In genomic region chrX:65997978-65998717, GRCh38 we compare ENCODE assay signal across 1 cellular context.
A peak's percentile ranks its signal among the peaks of the same experiment; 100 is the strongest.
TF ChIP-seq lines count a peak whose summit lies in the region.

No MANE protein-coding gene starts in this region.

TF ChIP-seq in K562, 482 proteins besides CTCF, POLR2A, EP300 and RAD21 (continued from another document):
- peak; percentile 97 for TF ChIP-seq THRA (IDR thresholded peaks at IDR 0.05)
- TF ChIP-seq PKNOX1 (IDR thresholded peaks at IDR 0.05): peak; percentile 73
- peak; percentile 79 for TF ChIP-seq ZNF12 (CRISPR knock-in tag; IDR thresholded peaks at IDR 0.05)
- 0 out of 2 replicates have a peak, but pooled peaks have one; percentile 61 for TF ChIP-seq RUNX1 (IDR thresholded peaks at IDR 0.05; ENCODE audit: low read depth)
- no peak for TF ChIP-seq SIN3A (IDR thresholded peaks at IDR 0.05; ENCODE audit: borderline replicate concordance in 2 of 2, control insufficient read depth in 1 of 2, low read depth in 2 of 2, low read length in 2 of 2)
- peak; percentile 68; the same call in 1 of the 2 replicates for TF ChIP-seq MEF2D (tag; conservative IDR thresholded peaks at IDR 0.05; ENCODE audit: low read depth)
- peak; percentile 81 for TF ChIP-seq JUND (IDR thresholded peaks at IDR 0.05; ENCODE audit: borderline replicate concordance, low read depth, low read length)
- peak; percentile 71; the same call in 2 of the 3 replicates for TF ChIP-seq JUND (tag; IDR thresholded peaks at IDR 0.05; ENCODE audit: borderline replicate concordance, low read depth, low read length)
- peak; percentile 61; the same call in 1 of the 2 replicates for TF ChIP-seq AFF4 (CRISPR knock-in tag; IDR thresholded peaks at IDR 0.05)
- no peak for TF ChIP-seq ZNF140 (CRISPR knock-in tag; IDR thresholded peaks at IDR 0.05)
- TF ChIP-seq ZNF639 (CRISPR knock-in tag; conservative IDR thresholded peaks at IDR 0.05 in 1 of 2, IDR thresholded peaks at IDR 0.05 in 1 of 2): peak in 1 of 2 experiments; percentile 55; a peak in 2 of 4 replicates
- TF ChIP-seq ZNF764 (CRISPR knock-in tag; IDR thresholded peaks at IDR 0.05; ENCODE audit: low read depth): no peak
- TF ChIP-seq ZBED1 (IDR thresholded peaks at IDR 0.05): 0 out of 2 replicates have a peak, but pooled peaks have one; percentile 71
- peak; percentile 79 for TF ChIP-seq NEUROD1 (IDR thresholded peaks at IDR 0.05; ENCODE audit: borderline replicate concordance, low read depth, low read length, partially characterized antibody)
- TF ChIP-seq ZBTB8A (IDR thresholded peaks at IDR 0.05; ENCODE audit: partially characterized antibody): no peak
- 0 out of 2 replicates have a peak, but pooled peaks have one; percentile 6 for TF ChIP-seq GMEB1 (CRISPR knock-in tag; IDR thresholded peaks at IDR 0.05)
- no peak for TF ChIP-seq ZNF785 (CRISPR knock-in tag; IDR thresholded peaks at IDR 0.05)
- peak in 1 of 2 experiments; percentile 53; a peak in 2 of 4 replicates for TF ChIP-seq ETV6 (IDR thresholded peaks at IDR 0.05; ENCODE audit: borderline replicate concordance in 1 of 2, low read depth in 2 of 2, low read length in 1 of 2)
- TF ChIP-seq ETV6 (CRISPR knock-in tag; IDR thresholded peaks at IDR 0.05; ENCODE audit: borderline replicate concordance): no peak
- TF ChIP-seq ZNF77 (CRISPR knock-in tag; IDR thresholded peaks at IDR 0.05): no peak
- TF ChIP-seq TAF7 (tag; IDR thresholded peaks at IDR 0.05): peak; percentile 71
- TF ChIP-seq RBM22 (IDR thresholded peaks at IDR 0.05; ENCODE audit: low read depth, low read length, poor library complexity, severe bottlenecking): no peak
- TF ChIP-seq ASH1L (IDR thresholded peaks at IDR 0.05; ENCODE audit: borderline replicate concordance, low read depth, partially characterized antibody): no peak
- TF ChIP-seq NR0B1 (IDR thresholded peaks at IDR 0.05; ENCODE audit: partially characterized antibody): no peak
- no peak for TF ChIP-seq BRCA1 (IDR thresholded peaks at IDR 0.05)
- TF ChIP-seq BRCA1 (CRISPR knock-in tag; IDR thresholded peaks at IDR 0.05): no peak
- no peak for TF ChIP-seq ZNF407 (IDR thresholded peaks at IDR 0.05; ENCODE audit: low read depth)
- TF ChIP-seq CBX3 (IDR thresholded peaks at IDR 0.05; ENCODE audit: borderline replicate concordance in 1 of 2, low read length in 2 of 2): peak in 1 of 2 experiments; percentile 81; a peak in 1 of 3 replicates
- TF ChIP-seq ZNF830 (CRISPR knock-in tag; IDR thresholded peaks at IDR 0.05): no peak
- TF ChIP-seq ZNF124 (CRISPR knock-in tag; IDR thresholded peaks at IDR 0.05): no peak
- no peak for TF ChIP-seq KHSRP (IDR thresholded peaks at IDR 0.05)
- TF ChIP-seq EHMT2 (IDR thresholded peaks at IDR 0.05): peak; percentile 34; the same call in 1 of the 2 replicates
- TF ChIP-seq FOXP1 (CRISPR knock-in tag; IDR thresholded peaks at IDR 0.05): 0 out of 2 replicates have a peak, but pooled peaks have one; percentile 32
- TF ChIP-seq GTF2F1 (IDR thresholded peaks at IDR 0.05; ENCODE audit: low read depth, low read length): no peak
- TF ChIP-seq ZHX1 (conservative IDR thresholded peaks at IDR 0.05; ENCODE audit: low read length): no peak
- TF ChIP-seq ZKSCAN8 (CRISPR knock-in tag; IDR thresholded peaks at IDR 0.05): peak; percentile 90
- TF ChIP-seq MTA3 (IDR thresholded peaks at IDR 0.05; ENCODE audit: borderline replicate concordance): peak; percentile 91
TF ChIP-seq in K562: peak in this region for 161.
